In genomic region chr22:36015806-36016519, GRCh38 we compare ENCODE assay signal across 16 cellular contexts. TPM values are rescaled to one million over a fixed set of nuclear protein-coding genes. Genes with fewer than 3 reads are reported as not detected.
A peak's percentile ranks its signal among the peaks of the same experiment; 100 is the strongest.
DNase-seq lines count a peak whose midpoint lies in the region; ATAC-seq and TF ChIP-seq lines count a peak whose summit lies in the region.
"Had no signal": no experiment of that assay in that cellular context is flagged by ENCODE, and none has a peak within 500 bp of the region (broad histone marks: within the 10 kb centered on the region; RNA-seq: fewer than 3 reads in every experiment).

No MANE protein-coding gene starts in this region.

- H3K4me3 ChIP-seq in GM23338: no peak overlapping the region
- H3K4me3 ChIP-seq in endodermal cell (ENCODE audit: low read length): no peak overlapping the region
- no peak overlapping the region for H3K4me3 ChIP-seq in lower lobe of right lung
- no peak overlapping the region for H3K4me3 ChIP-seq in subcutaneous abdominal adipose tissue (ENCODE audit: low read depth in 1 of 5, low read length in 5 of 5)
- H3K4me3 ChIP-seq: body of pancreas had no signal

- H3K27me3 ChIP-seq in GM23338 (ENCODE audit: insufficient read depth) (no peaks in the 10 kb centered on the region), endodermal cell (ENCODE audit: control insufficient read depth, insufficient read depth, low read length, poor library complexity, severe bottlenecking) (peaks cover 12% of the 10 kb centered on the region), lower lobe of right lung (ENCODE audit: low read depth) (no peaks in the 10 kb centered on the region), subcutaneous abdominal adipose tissue (ENCODE audit: control insufficient read depth in 5 of 5, insufficient read depth in 4 of 5, low read length in 5 of 5) (no peaks in the 10 kb centered on the region)
- H3K27me3 ChIP-seq: body of pancreas had no signal

- no peaks in the 10 kb centered on the region for H3K27me3 Mint-ChIP-seq in GM23338 (ENCODE audit: insufficient read depth, low read depth, poor library complexity)
- H3K27me3 Mint-ChIP-seq in endodermal cell (ENCODE audit: insufficient read depth): no peaks in the 10 kb centered on the region

- no peak for TF ChIP-seq CTCF in GM23338 (conservative IDR thresholded peaks at IDR 0.05; ENCODE audit: low read depth in 2 of 2)
- TF ChIP-seq CTCF in endodermal cell (conservative IDR thresholded peaks at IDR 0.05): no peak
- no peak for TF ChIP-seq CTCF in lower lobe of right lung (IDR thresholded peaks at IDR 0.05)

- no peaks in the 10 kb centered on the region for H3F3A ChIP-seq in GM23338 (replicated peaks; ENCODE audit: low read depth)

- H3K4me2 ChIP-seq in GM23338: no peak overlapping the region

- no peak overlapping the region for H2AFZ ChIP-seq in GM23338

- H3K27ac Mint-ChIP-seq in GM23338 (peak overlapping the region; percentile 75; the same call in 1 of the 2 replicates), endodermal cell (peak overlapping the region; percentile 59)
- H3K27ac Mint-ChIP-seq: T-helper 1 cell treated with Interleukin-12 subunit alpha and Interleukin-12 subunit beta and Interleukin-4 antibody, amounts not matched to agents 30 μg/mL and 1 μg/mL, for 36 hours had no signal

- H3K9me3 Mint-ChIP-seq in GM23338 (no peaks in the 10 kb centered on the region; the same call in 2 of the 3 replicates), endodermal cell (no peaks in the 10 kb centered on the region)
- H3K9me3 Mint-ChIP-seq: T-helper 1 cell treated with Interleukin-12 subunit alpha and Interleukin-12 subunit beta and Interleukin-4 antibody, amounts not matched to agents 30 μg/mL and 1 μg/mL, for 36 hours had no signal

- H3K4me1 Mint-ChIP-seq in GM23338 (peaks cover 49% of the 10 kb centered on the region), endodermal cell (peaks cover 49% of the 10 kb centered on the region)

- no peak overlapping the region for H3K9ac ChIP-seq in endodermal cell (ENCODE audit: extremely low read depth, low read length, poor library complexity, severe bottlenecking)
- peak overlapping the region in 1 of 5 donors; percentile 30 for H3K9ac ChIP-seq in subcutaneous abdominal adipose tissue (ENCODE audit: low read length in 5 of 5)

- no peaks in the 10 kb centered on the region for H3K9me2 ChIP-seq in GM23338 (ENCODE audit: insufficient read depth)

- H3K79me2 ChIP-seq in GM23338 (replicated peaks; ENCODE audit: insufficient read depth): peaks cover 100% of the 10 kb centered on the region

- 76% methylated on average over 2 of the region's 2 CpGs; no CpG with 5 or more reads in 1 of the 2 experiments for WGBS in endodermal cell (ENCODE audit: insufficient coverage in 1 of 2, insufficient read length in 1 of 2), 2 experiments

- peaks cover 6% of the 10 kb centered on the region; the same call in 2 of the 3 replicates for H3K36me3 Mint-ChIP-seq in GM23338 (ENCODE audit: low read depth)
- H3K36me3 Mint-ChIP-seq in endodermal cell (ENCODE audit: low read depth): peaks cover 3% of the 10 kb centered on the region

- H3K9me3 ChIP-seq in endodermal cell (ENCODE audit: control insufficient read depth, low read length) (no peaks in the 10 kb centered on the region), lower lobe of right lung (no peaks in the 10 kb centered on the region), subcutaneous abdominal adipose tissue (ENCODE audit: control insufficient read depth in 5 of 5, low read length in 5 of 5) (no peaks in the 10 kb centered on the region)
- H3K9me3 ChIP-seq: body of pancreas had no signal

- ATAC-seq in GM23338 (peak; percentile 39; the same call in 2 of the 3 replicates), lower lobe of right lung (peak; percentile 42 to 55), HG03521 (IDR thresholded peaks at IDR 0.05; ENCODE audit: unreplicated experiment) (no peak)
- ATAC-seq: body of pancreas had no signal

- DNase-seq in GM23338 (ENCODE audit: low spot score) (no peak), endodermal cell (no peak), lower lobe of right lung (no peak), HUDEP-2 (lab: John Stamatoyannopoulos, UW; ENCODE audit: unreplicated experiment in 76 of 76) (no peak), T-helper 9 cell (no peak), SIG-M5 (lab: John Stamatoyannopoulos, UW) (no peak)
- DNase-seq: activated CD4-positive, CD25-positive, alpha-beta regulatory T cell treated with anti-CD3 and anti-CD28 coated beads, Interleukin-2, amount 50 U/mL, for 72 hours; activated naive CD4-positive, alpha-beta T cell treated with Interleukin-2 at 50 U/mL for 16 hours; body of pancreas; NCI-H187 treated with DMSO at 0.1 percent for 48 hours; NCI-H526 treated with DMSO at 0.1 percent for 48 hours; occipital lobe; stimulated activated CD4-positive, alpha-beta T cell treated with anti-CD3 and anti-CD28 coated beads, Interleukin-12 subunit alpha, Interleukin-12 subunit beta, amount 100 ng/mL, for 4 hours had no signal

- H3K4me1 ChIP-seq in GM23338 (ENCODE audit: insufficient read depth): peaks cover 47% of the 10 kb centered on the region
- peaks cover 20% of the 10 kb centered on the region for H3K4me1 ChIP-seq in endodermal cell (ENCODE audit: control insufficient read depth, insufficient read depth, low read length)
- H3K4me1 ChIP-seq in lower lobe of right lung: peaks cover 45% of the 10 kb centered on the region
- peaks cover 3 to 31% (median 11%) of the 10 kb centered on the region in 5 donors for H3K4me1 ChIP-seq in subcutaneous abdominal adipose tissue (ENCODE audit: control insufficient read depth in 5 of 5, insufficient read depth in 5 of 5, low read length in 5 of 5)

- H3K36me3 ChIP-seq in GM23338 (ENCODE audit: insufficient read depth) (no peaks in the 10 kb centered on the region), endodermal cell (ENCODE audit: control insufficient read depth, insufficient read depth, low read length) (no peaks in the 10 kb centered on the region), lower lobe of right lung (no peaks in the 10 kb centered on the region), subcutaneous abdominal adipose tissue (ENCODE audit: control insufficient read depth in 5 of 5, insufficient read depth in 5 of 5, low read length in 5 of 5) (no peaks in the 10 kb centered on the region)

- intact Hi-C loops in lower lobe of right lung (cut with DNase I): no loop called here

- H3K4me3 Mint-ChIP-seq in GM23338: no peak overlapping the region
- H3K4me3 Mint-ChIP-seq in endodermal cell: no peak overlapping the region
- H3K4me3 Mint-ChIP-seq: T-helper 1 cell treated with Interleukin-12 subunit alpha and Interleukin-12 subunit beta and Interleukin-4 antibody, amounts not matched to agents 30 μg/mL and 1 μg/mL, for 36 hours had no signal

- H4K20me1 ChIP-seq in GM23338 (replicated peaks; ENCODE audit: insufficient read depth): peaks cover 49% of the 10 kb centered on the region

- H3K27ac ChIP-seq in GM23338 (ENCODE audit: low read depth) (no peak overlapping the region), endodermal cell (ENCODE audit: low read depth, low read length) (no peak overlapping the region), lower lobe of right lung (peak overlapping the region; percentile 8), subcutaneous abdominal adipose tissue (ENCODE audit: low read depth, low read length) (peak overlapping the region; percentile 7)

TF ChIP-seq in GM23338, 12 proteins besides CTCF, POLR2A, EP300 and RAD21 (continues in another document):
- no peak for TF ChIP-seq REST (IDR thresholded peaks at IDR 0.05; ENCODE audit: unreplicated experiment)
- TF ChIP-seq EZH2phosphoT487 (IDR thresholded peaks at IDR 0.05; ENCODE audit: unreplicated experiment): no peak
- no peak for TF ChIP-seq EZH2 (IDR thresholded peaks at IDR 0.05; ENCODE audit: low read depth, unreplicated experiment)
- no peak for TF ChIP-seq POLR2AphosphoS5 (IDR thresholded peaks at IDR 0.05; ENCODE audit: low read depth)
- TF ChIP-seq STAT1 (IDR thresholded peaks at IDR 0.05; ENCODE audit: unreplicated experiment): no peak
- no peak for TF ChIP-seq JUNB (IDR thresholded peaks at IDR 0.05; ENCODE audit: unreplicated experiment)

RNA-seq across cellular contexts. Expression of gene RBFOX2, which starts 12.7 kb away (rescaled TPM):
- 130 and 131 TPM in 2 replicates for total RNA-seq in GM23338 (2014; rRNA removed; shearing (Covaris generic))
- polyA plus RNA-seq in GM23338 (2016; fragmentation: Nextera tagmentation; extraction: Ambion mirVana): 84.8 and 88.8 TPM in 2 replicates
- total RNA-seq in endodermal cell (100 to 1,000 TPM; 104 to 120 TPM), lower lobe of right lung (50.1 TPM)
- polyA plus RNA-seq in endodermal cell (2013, experiment 1 of 2): 137 TPM
- 135 TPM for polyA plus RNA-seq in endodermal cell (2013, experiment 2 of 2)

Comparison
In these comparisons a context has a peak if more than half of its experiments do, and no peak if none do; other contexts are left out.
1. H3K27ac ChIP-seq: peak in lower lobe of right lung (single experiment) and subcutaneous abdominal adipose tissue (single experiment); none in GM23338 (single experiment) and endodermal cell (single experiment).